12 cellular contexts compared by ENCODE assay signal in the genomic region with DNA sequence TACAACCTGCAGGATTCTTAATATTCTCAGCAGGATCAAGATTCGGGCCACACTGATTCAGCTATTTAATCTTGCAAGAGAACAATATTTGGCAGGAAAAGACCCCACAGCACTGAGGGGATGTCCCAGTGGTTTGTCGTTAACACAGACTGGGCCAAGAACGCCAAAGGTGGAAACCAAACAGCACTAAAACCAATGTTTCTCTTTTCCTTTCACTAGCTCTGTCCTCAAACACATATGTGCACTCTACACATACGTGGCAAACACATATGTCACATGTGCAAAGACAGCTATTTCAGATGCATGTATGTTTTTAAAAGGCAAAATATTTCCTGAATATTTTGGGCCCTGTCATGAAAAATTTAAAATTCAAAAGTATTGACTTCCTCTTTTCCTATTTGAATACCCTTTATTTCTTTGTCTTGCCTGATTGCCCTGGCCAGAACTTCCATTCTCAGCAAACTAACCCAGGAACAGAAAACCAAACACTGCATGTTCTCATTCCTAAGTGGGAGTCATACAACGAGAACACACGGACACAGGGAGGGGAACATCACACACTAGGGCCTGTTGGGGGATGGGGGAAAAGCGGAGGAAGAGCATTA. TPM values are rescaled to one million over a fixed set of nuclear protein-coding genes. Genes with fewer than 3 reads are reported as not detected.
DNase-seq lines count a peak whose midpoint lies in the region; ATAC-seq and TF ChIP-seq lines count a peak whose summit lies in the region.
"Had no signal": no experiment of that assay in that cellular context is flagged by ENCODE, and none has a peak within 500 bp of the region (broad histone marks: within the 10 kb centered on the region; RNA-seq: fewer than 3 reads in every experiment).

No MANE protein-coding gene starts in this region.

- CTCF ChIA-PET in GM10248 (lab: Yijun Ruan, JAX), result no interaction called here

- H3K27ac ChIP-seq in Karpas-422 (ENCODE audit: low read length), result no peak overlapping the region
- peak overlapping the region in 4 of 59 donors; percentile 4 to 28 (median 9) for H3K27ac ChIP-seq in dorsolateral prefrontal cortex
- H3K27ac ChIP-seq: left ventricle myocardium inferior, suprapubic skin had no signal

- no peaks in the 10 kb centered on the region for H3K36me3 ChIP-seq in Karpas-422 (ENCODE audit: insufficient read depth, low read length)
- H3K36me3 ChIP-seq: left ventricle myocardium inferior, suprapubic skin had no signal

- no peaks in the 10 kb centered on the region for H3K27me3 ChIP-seq in Karpas-422 (ENCODE audit: low read length)
- no peaks in the 10 kb centered on the region for H3K27me3 ChIP-seq in dorsolateral prefrontal cortex
- H3K27me3 ChIP-seq: suprapubic skin had no signal

- peak; percentile 68 for ATAC-seq in GM19452 (IDR thresholded peaks at IDR 0.05; ENCODE audit: unreplicated experiment)
- peak; percentile 75 for ATAC-seq in HG02938 (IDR thresholded peaks at IDR 0.05; ENCODE audit: unreplicated experiment)

- TF ChIP-seq CTCF in GM10248 (IDR thresholded peaks at IDR 0.05; ENCODE audit: control extremely low read depth, extremely low read depth, low read depth, missing control alignments), result no peak
- no peak for TF ChIP-seq CTCF in dorsolateral prefrontal cortex (IDR thresholded peaks at IDR 0.05 in 54 of 56, conservative IDR thresholded peaks at IDR 0.05 in 2 of 56; ENCODE audit: low read depth in 1 of 56, partially characterized antibody in 56 of 56)

- POLR2A ChIA-PET in GM10248 (lab: Yijun Ruan, JAX), result no interaction called here

- no peak overlapping the region for H3K9ac ChIP-seq in Karpas-422 (ENCODE audit: low read length)

- no peaks in the 10 kb centered on the region for H3K79me2 ChIP-seq in Karpas-422 (ENCODE audit: low read length)

- intact Hi-C loops in dorsolateral prefrontal cortex (cut with DNase I), result no loop called here

- H3K4me2 ChIP-seq in Karpas-422 (ENCODE audit: low read depth, low read length, poor library complexity, severe bottlenecking), result peak overlapping the region; percentile 30

- H2AFZ ChIP-seq in Karpas-422 (ENCODE audit: low read length), result peak overlapping the region; percentile 14; the same call in 1 of the 2 replicates

- no peaks in the 10 kb centered on the region for H3K9me2 ChIP-seq in Karpas-422 (replicated peaks; ENCODE audit: insufficient read depth, low read length)

- peaks cover 9% of the 10 kb centered on the region for H3K4me1 ChIP-seq in Karpas-422 (ENCODE audit: low read length)
- H3K4me1 ChIP-seq: left ventricle myocardium inferior, suprapubic skin had no signal

- DNase-seq in GM10248 (ENCODE audit: extremely low spot score) (peak; percentile 9), Karpas-422 (no peak), superior temporal gyrus (ENCODE audit: extremely low spot score) (no peak), HPDE6-E6E7 (ENCODE audit: extremely low spot score) (no peak), dorsolateral prefrontal cortex (no peak)
- DNase-seq in activated CD4-positive, alpha-beta T cell treated with anti-CD3 and anti-CD28 coated beads, Interleukin-2, amount 50 U/mL, for 1 hour, result no peak
- DNase-seq: DND-41; left ventricle myocardium inferior; stimulated activated CD4-positive, alpha-beta T cell treated with anti-CD3 and anti-CD28 coated beads, Interleukin-1b, Interleukin-23, amount 100 ng/mL, for 48 hours had no signal

- no peaks in the 10 kb centered on the region for H4K20me1 ChIP-seq in Karpas-422 (ENCODE audit: insufficient read depth, low read depth, low read length)

- H3K4me3 ChIP-seq in Karpas-422 (ENCODE audit: low read length), result no peak overlapping the region
- peak overlapping the region in 1 of 59 donors; percentile 13 for H3K4me3 ChIP-seq in dorsolateral prefrontal cortex
- H3K4me3 ChIP-seq: left ventricle myocardium inferior, suprapubic skin had no signal

- H3K9me3 ChIP-seq in Karpas-422 (ENCODE audit: low read length), result no peaks in the 10 kb centered on the region
- H3K9me3 ChIP-seq: left ventricle myocardium inferior, suprapubic skin had no signal

RNA-seq across cellular contexts. Expression of a gene that starts 51.7 kb away (rescaled TPM):
- not detected in 2 replicates for total RNA-seq in Karpas-422 (2014; rRNA removed; shearing (Covaris generic); ENCODE audit: low replicate concordance)
- total RNA-seq in dorsolateral prefrontal cortex, result 100 to 1,000 TPM in 119 of 120 experiments, 10 to 100 TPM in 1; 95.1 to 297 (median 163) TPM

Comparison
In these comparisons a context has a peak if more than half of its experiments do, and no peak if none do; other contexts are left out.
1. RNA of a gene that starts 51.7 kb away (total RNA-seq): 95.1 to 297 TPM in dorsolateral prefrontal cortex; not detected in Karpas-422; every median in the first group is over 10 times any median in the second.